Comparison of ENCODE assay signal across 18 cellular contexts in genomic region chr19:54312011-54312410, GRCh38. TPM values are rescaled to one million over a fixed set of nuclear protein-coding genes. Genes with fewer than 3 reads are reported as not detected.
"Had no signal": no experiment of that assay in that cellular context is flagged by ENCODE, and none has a peak within 500 bp of the region (broad histone marks: within the 10 kb centered on the region; RNA-seq: fewer than 3 reads in every experiment).

No MANE protein-coding gene starts in this region.

- H3K4me2 ChIP-seq: neural progenitor cell had no signal

- H3K27ac ChIP-seq: neural progenitor cell, sigmoid colon, uterus had no signal

- H3K36me3 ChIP-seq: heart left ventricle, neural progenitor cell, sigmoid colon, uterus had no signal

- H3K4me1 Mint-ChIP-seq: mesothelial cell of epicardium, neural progenitor cell had no signal

- H3K9me3 ChIP-seq: heart left ventricle, sigmoid colon, uterus had no signal

- H3K9ac ChIP-seq: neural progenitor cell had no signal

- H3K4me1 ChIP-seq: neural progenitor cell, sigmoid colon, uterus had no signal

- DNase-seq: cerebellar nuclear complex; effector CD4-positive, alpha-beta T cell; hippocampal formation; stimulated activated CD4-positive, alpha-beta T cell treated with anti-CD3 and anti-CD28 coated beads, Interleukin-12 subunit alpha, Interleukin-12 subunit beta, amount 100 ng/mL, for 4 hours; stimulated activated CD4-positive, alpha-beta T cell treated with anti-CD3 and anti-CD28 coated beads, Interleukin-2, amount 100 ng/mL, for 48 hours; stimulated activated naive CD4-positive, alpha-beta T cell treated with Interleukin-2 at 50 U/mL for 16 hours; uterus had no signal

- H3K9me3 Mint-ChIP-seq: natural killer cell treated with Interleukin-12 subunit alpha and Interleukin-12 subunit beta and Interleukin-15 and Interleukin-18, amount 100 ng/mL, for 72 hours; type B pancreatic cell had no signal

- H3K27me3 ChIP-seq: neural progenitor cell, uterus had no signal

- H3K4me3 ChIP-seq: neural progenitor cell, sigmoid colon, uterus had no signal

- H2AFZ ChIP-seq: neural progenitor cell had no signal

- H3K27ac Mint-ChIP-seq: mesothelial cell of epicardium; natural killer cell treated with Interleukin-12 subunit alpha and Interleukin-12 subunit beta and Interleukin-15 and Interleukin-18, amount 100 ng/mL, for 72 hours; neural progenitor cell; type B pancreatic cell had no signal

- H3K4me3 Mint-ChIP-seq: mesothelial cell of epicardium; natural killer cell treated with Interleukin-12 subunit alpha and Interleukin-12 subunit beta and Interleukin-15 and Interleukin-18, amount 100 ng/mL, for 72 hours; neural progenitor cell; type B pancreatic cell had no signal

RNA-seq across cellular contexts. Expression of gene LILRA5, which starts 1.0 kb away (rescaled TPM):
- total RNA-seq: dermis microvascular lymphatic vessel endothelial cell; glomerular endothelial cell; mesothelial cell of epicardium; natural killer cell treated with Interleukin-12 subunit alpha and Interleukin-12 subunit beta and Interleukin-15 and Interleukin-18, amount 100 ng/mL, for 72 hours; pulmonary artery endothelial cell had no signal

RNA-seq across cellular contexts. Expression of gene LILRA4, which starts 27.0 kb away (rescaled TPM):
- total RNA-seq: dermis microvascular lymphatic vessel endothelial cell; glomerular endothelial cell; heart left ventricle; kidney epithelial cell; mesothelial cell of epicardium; natural killer cell treated with Interleukin-12 subunit alpha and Interleukin-12 subunit beta and Interleukin-15 and Interleukin-18, amount 100 ng/mL, for 72 hours; pulmonary artery endothelial cell; uterus had no signal
- polyA plus RNA-seq: heart left ventricle had no signal

RNA-seq across cellular contexts. Expression of gene LILRB2, which starts 31.1 kb away (rescaled TPM):
- total RNA-seq: dermis microvascular lymphatic vessel endothelial cell, frontal cortex, glomerular endothelial cell, kidney epithelial cell, mesothelial cell of epicardium, pulmonary artery endothelial cell had no signal

RNA-seq across cellular contexts. Expression of gene LAIR1, which starts 52.7 kb away (rescaled TPM):
- total RNA-seq: dermis microvascular lymphatic vessel endothelial cell, glomerular endothelial cell, pulmonary artery endothelial cell had no signal

RNA-seq across cellular contexts. Expression of gene LILRB5, which starts 54.9 kb away (rescaled TPM):
- total RNA-seq: dermis microvascular lymphatic vessel endothelial cell; glomerular endothelial cell; mesothelial cell of epicardium; natural killer cell treated with Interleukin-12 subunit alpha and Interleukin-12 subunit beta and Interleukin-15 and Interleukin-18, amount 100 ng/mL, for 72 hours; pulmonary artery endothelial cell had no signal
